ENCODE assay signal across 8 cellular contexts in the genomic region with DNA sequence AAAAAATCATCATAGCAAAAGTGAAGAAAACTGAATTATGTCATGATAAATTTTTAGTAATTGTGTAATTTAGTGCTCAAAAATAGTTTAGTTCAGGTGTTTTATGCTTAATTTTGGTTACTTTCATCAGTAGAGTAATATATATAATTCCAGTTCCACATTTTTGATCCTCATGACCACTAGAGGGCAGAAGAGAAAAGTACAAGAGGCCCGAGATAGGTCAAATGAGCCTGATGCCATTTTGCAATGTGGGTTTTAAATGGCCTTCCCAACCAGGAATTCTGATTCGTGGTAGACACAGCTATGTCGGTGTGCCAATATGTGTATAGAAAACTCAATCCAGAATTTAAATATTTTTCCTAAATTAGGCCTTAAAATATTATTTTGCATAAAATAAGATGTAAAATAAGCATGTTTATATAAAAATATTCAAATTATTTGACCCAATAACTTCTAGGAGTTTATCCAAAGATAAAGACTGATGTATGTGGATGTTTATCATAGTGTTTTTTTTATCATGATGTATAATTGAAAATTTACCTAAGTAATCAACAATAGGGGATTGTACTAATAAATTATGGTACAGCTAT.
DNase-seq lines count a peak whose midpoint lies in the region; ATAC-seq, FAIRE-seq and TF ChIP-seq lines count a peak whose summit lies in the region.

No MANE protein-coding gene starts in this region.

- FAIRE-seq in TTC549 (lab: Jason Lieb, UNC): peak; percentile 76

- H3K9me3 ChIP-seq in CD4-positive, alpha-beta T cell (ENCODE audit: control insufficient read depth, low read length): no peaks in the 10 kb centered on the region
- H3K9me3 ChIP-seq in ovary: no peaks in the 10 kb centered on the region

- 4 to 7% (median 6%) methylated on average over 3 of the region's 3 CpGs for WGBS in ovary, 3 donors

- CTCF ChIA-PET in CD4-positive, alpha-beta T cell (lab: Charles Lee): interaction anchor here (0.9 to 2.5 kb wide), 5 partner anchors 76 to 355 kb away, joined by 3 to 14 read pairs (median 5); no protein-coding TSS in a partner anchor

- DNase-seq in CD4-positive, alpha-beta T cell: peak in 1 of 10 experiments; percentile 10
- DNase-seq in NCI-H187 treated with DMSO at 0.1 percent for 48 hours (lab: John Stamatoyannopoulos, UW) (peak; percentile 39), foreskin fibroblast (peak; percentile 41 to 78), ovary (no peak)

- peak; percentile 66 for ATAC-seq in CD4-positive, alpha-beta T cell (ENCODE audit: poor library complexity)
- ATAC-seq in GM18909 (IDR thresholded peaks at IDR 0.05; ENCODE audit: poor library complexity, unreplicated experiment): peak; percentile 56
- no peak for ATAC-seq in HG02970 (IDR thresholded peaks at IDR 0.05; ENCODE audit: low FRiP score, unreplicated experiment)
- ATAC-seq in HG03196 (IDR thresholded peaks at IDR 0.05; ENCODE audit: unreplicated experiment): no peak

- H3K4me3 Mint-ChIP-seq in CD4-positive, alpha-beta T cell: no peak overlapping the region

- intact Hi-C loops in CD4-positive, alpha-beta T cell (cut with DNase I, micrococcal nuclease): loop anchor here (1.0 to 5.0 kb wide), 4 partner anchors 76 to 356 kb away; no protein-coding TSS in a partner anchor
- intact Hi-C loops in ovary (cut with DNase I): no loop called here

- no peaks in the 10 kb centered on the region for H3K4me1 ChIP-seq in ovary (ENCODE audit: insufficient read depth)

- no peak overlapping the region for H3K27ac Mint-ChIP-seq in CD4-positive, alpha-beta T cell

- TF ChIP-seq CTCF in CD4-positive, alpha-beta T cell (IDR thresholded peaks at IDR 0.05): peak; percentile 95
- TF ChIP-seq CTCF in foreskin fibroblast (IDR thresholded peaks at IDR 0.05; ENCODE audit: low read depth, low read length): peak; percentile 58
- TF ChIP-seq CTCF in ovary (IDR thresholded peaks at IDR 0.05): peak; percentile 10 to 56 (median 21)

- no peaks in the 10 kb centered on the region for H3K4me1 Mint-ChIP-seq in CD4-positive, alpha-beta T cell (ENCODE audit: low read depth)

- no peak for TF ChIP-seq POLR2A in ovary (IDR thresholded peaks at IDR 0.05)

- no peaks in the 10 kb centered on the region for H3K27me3 Mint-ChIP-seq in CD4-positive, alpha-beta T cell

- H3K27ac ChIP-seq in CD4-positive, alpha-beta T cell (ENCODE audit: low read depth, low read length): no peak overlapping the region
- no peak overlapping the region for H3K27ac ChIP-seq in ovary

- no peaks in the 10 kb centered on the region for H3K36me3 Mint-ChIP-seq in CD4-positive, alpha-beta T cell (ENCODE audit: low read depth)

- no peaks in the 10 kb centered on the region for H3K9me3 Mint-ChIP-seq in CD4-positive, alpha-beta T cell

- no peaks in the 10 kb centered on the region for H3K36me3 ChIP-seq in ovary

- H3K4me3 ChIP-seq in foreskin fibroblast (ENCODE audit: low read depth in 1 of 2, low read length in 2 of 2) (no peak overlapping the region), ovary (no peak overlapping the region)

- no peaks in the 10 kb centered on the region for H3K27me3 ChIP-seq in CD4-positive, alpha-beta T cell (ENCODE audit: control insufficient read depth, insufficient read depth, low read length)
- no peaks in the 10 kb centered on the region for H3K27me3 ChIP-seq in ovary

- POLR2A ChIA-PET in CD4-positive, alpha-beta T cell (lab: Charles Lee): no interaction called here

- TF ChIP-seq EP300 in ovary (IDR thresholded peaks at IDR 0.05): no peak

Comparison
In these comparisons a context has a peak if more than half of its experiments do, and no peak if none do; other contexts are left out.
1. ATAC-seq: peak in CD4-positive, alpha-beta T cell (single experiment) and GM18909 (single experiment); none in HG02970 (single experiment) and HG03196 (single experiment).
2. DNase-seq: peak in NCI-H187 treated with DMSO at 0.1 percent for 48 hours (single experiment) and foreskin fibroblast (2 of 2); none in ovary (0 of 5).
3. CTCF ChIP-seq: peak in every context shown above with its lines; median percentile 95 in CD4-positive, alpha-beta T cell; 58 in foreskin fibroblast; 21 in ovary.
4. intact Hi-C loops: an anchor here in CD4-positive, alpha-beta T cell (1.0 to 5.0 kb wide); none called in ovary.